In the genomic region with DNA sequence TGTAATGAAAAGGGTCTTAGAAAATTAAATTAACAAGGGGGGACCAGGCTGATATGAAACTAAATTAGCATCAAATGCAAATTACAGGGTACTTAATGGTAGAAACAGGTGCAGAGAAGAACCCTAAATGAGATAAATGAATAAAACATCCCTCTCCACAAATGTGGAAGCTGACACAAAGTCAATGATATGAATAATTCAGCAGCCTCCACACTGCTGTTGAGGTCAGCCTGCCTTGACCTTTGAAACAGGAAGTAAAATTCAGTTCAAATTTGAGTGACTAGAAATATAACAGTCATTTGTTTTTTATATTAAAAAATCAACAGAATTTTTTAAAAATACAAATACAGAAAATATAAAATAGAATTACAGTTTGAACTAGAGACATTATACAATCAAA, we compare ENCODE assay signal across 1 cellular context.
TF ChIP-seq lines count a peak whose summit lies in the region.

No MANE protein-coding gene starts in this region.

TF ChIP-seq in GM23338, 12 proteins besides CTCF, POLR2A, EP300 and RAD21 (continued from another document):
- TF ChIP-seq, protein P1, sequence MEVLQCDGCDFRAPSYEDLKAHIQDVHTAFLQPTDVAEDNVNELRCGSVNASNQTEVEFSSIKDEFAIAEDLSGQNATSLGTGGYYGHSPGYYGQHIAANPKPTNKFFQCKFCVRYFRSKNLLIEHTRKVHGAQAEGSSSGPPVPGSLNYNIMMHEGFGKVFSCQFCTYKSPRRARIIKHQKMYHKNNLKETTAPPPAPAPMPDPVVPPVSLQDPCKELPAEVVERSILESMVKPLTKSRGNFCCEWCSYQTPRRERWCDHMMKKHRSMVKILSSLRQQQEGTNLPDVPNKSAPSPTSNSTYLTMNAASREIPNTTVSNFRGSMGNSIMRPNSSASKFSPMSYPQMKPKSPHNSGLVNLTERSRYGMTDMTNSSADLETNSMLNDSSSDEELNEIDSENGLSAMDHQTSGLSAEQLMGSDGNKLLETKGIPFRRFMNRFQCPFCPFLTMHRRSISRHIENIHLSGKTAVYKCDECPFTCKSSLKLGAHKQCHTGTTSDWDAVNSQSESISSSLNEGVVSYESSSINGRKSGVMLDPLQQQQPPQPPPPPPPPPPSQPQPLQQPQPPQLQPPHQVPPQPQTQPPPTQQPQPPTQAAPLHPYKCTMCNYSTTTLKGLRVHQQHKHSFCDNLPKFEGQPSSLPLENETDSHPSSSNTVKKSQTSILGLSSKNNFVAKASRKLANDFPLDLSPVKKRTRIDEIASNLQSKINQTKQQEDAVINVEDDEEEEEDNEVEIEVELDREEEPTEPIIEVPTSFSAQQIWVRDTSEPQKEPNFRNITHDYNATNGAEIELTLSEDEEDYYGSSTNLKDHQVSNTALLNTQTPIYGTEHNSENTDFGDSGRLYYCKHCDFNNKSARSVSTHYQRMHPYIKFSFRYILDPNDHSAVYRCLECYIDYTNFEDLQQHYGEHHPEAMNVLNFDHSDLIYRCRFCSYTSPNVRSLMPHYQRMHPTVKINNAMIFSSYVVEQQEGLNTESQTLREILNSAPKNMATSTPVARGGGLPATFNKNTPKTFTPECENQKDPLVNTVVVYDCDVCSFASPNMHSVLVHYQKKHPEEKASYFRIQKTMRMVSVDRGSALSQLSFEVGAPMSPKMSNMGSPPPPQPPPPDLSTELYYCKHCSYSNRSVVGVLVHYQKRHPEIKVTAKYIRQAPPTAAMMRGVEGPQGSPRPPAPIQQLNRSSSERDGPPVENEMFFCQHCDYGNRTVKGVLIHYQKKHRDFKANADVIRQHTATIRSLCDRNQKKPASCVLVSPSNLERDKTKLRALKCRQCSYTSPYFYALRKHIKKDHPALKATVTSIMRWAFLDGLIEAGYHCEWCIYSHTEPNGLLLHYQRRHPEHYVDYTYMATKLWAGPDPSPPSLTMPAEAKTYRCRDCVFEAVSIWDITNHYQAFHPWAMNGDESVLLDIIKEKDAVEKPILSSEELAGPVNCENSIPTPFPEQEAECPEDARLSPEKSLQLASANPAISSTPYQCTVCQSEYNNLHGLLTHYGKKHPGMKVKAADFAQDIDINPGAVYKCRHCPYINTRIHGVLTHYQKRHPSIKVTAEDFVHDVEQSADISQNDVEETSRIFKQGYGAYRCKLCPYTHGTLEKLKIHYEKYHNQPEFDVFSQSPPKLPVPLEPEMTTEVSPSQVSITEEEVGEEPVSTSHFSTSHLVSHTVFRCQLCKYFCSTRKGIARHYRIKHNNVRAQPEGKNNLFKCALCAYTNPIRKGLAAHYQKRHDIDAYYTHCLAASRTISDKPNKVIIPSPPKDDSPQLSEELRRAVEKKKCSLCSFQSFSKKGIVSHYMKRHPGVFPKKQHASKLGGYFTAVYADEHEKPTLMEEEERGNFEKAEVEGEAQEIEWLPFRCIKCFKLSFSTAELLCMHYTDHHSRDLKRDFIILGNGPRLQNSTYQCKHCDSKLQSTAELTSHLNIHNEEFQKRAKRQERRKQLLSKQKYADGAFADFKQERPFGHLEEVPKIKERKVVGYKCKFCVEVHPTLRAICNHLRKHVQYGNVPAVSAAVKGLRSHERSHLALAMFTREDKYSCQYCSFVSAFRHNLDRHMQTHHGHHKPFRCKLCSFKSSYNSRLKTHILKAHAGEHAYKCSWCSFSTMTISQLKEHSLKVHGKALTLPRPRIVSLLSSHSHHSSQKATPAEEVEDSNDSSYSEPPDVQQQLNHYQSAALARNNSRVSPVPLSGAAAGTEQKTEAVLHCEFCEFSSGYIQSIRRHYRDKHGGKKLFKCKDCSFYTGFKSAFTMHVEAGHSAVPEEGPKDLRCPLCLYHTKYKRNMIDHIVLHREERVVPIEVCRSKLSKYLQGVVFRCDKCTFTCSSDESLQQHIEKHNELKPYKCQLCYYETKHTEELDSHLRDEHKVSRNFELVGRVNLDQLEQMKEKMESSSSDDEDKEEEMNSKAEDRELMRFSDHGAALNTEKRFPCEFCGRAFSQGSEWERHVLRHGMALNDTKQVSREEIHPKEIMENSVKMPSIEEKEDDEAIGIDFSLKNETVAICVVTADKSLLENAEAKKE (CRISPR knock-in tag; IDR thresholded peaks at IDR 0.05), result no peak
TF ChIP-seq in GM23338: peak in this region for 0.
